22 cellular contexts compared by ENCODE assay signal in genomic region chr4:150367326-150367725, GRCh38.
DNase-seq lines count a peak whose midpoint lies in the region; ATAC-seq and TF ChIP-seq lines count a peak whose summit lies in the region.
"Had no signal": no experiment of that assay in that cellular context is flagged by ENCODE, and none has a peak within 500 bp of the region (broad histone marks: within the 10 kb centered on the region; RNA-seq: fewer than 3 reads in every experiment).

No MANE protein-coding gene starts in this region.

- intact Hi-C loops in heart right ventricle (cut with DNase I), result no loop called here

- 80 to 84% methylated on average over 4 of the region's 4 CpGs for WGBS in heart right ventricle, 2 donors

- no peaks in the 10 kb centered on the region for H3K9me2 ChIP-seq in Karpas-422 (replicated peaks; ENCODE audit: insufficient read depth, low read length)

- DNase-seq in ELF-1 (ENCODE audit: low read depth, low spot score), result peak; percentile 14
- DNase-seq in Karpas-422, result no peak
- peak; percentile 28 for DNase-seq in NT2/D1 (ENCODE audit: low read depth, low spot score)
- peak; percentile 42 for DNase-seq in iPS-NIHi11 (ENCODE audit: low spot score)
- no peak for DNase-seq in heart right ventricle
- DNase-seq in HuH-7 (ENCODE audit: low spot score), result no peak
- DNase-seq in SJCRH30, result no peak
- DNase-seq: activated CD4-positive, alpha-beta T cell treated with anti-CD3 and anti-CD28 coated beads for 1 hour; activated naive CD4-positive, alpha-beta T cell; activated T-cell treated with anti-CD3 and anti-CD28 coated beads, Interleukin-2, amount 50 U/mL, for 4 hours; amniotic stem cell; Caco-2; cortex of kidney; EL; GOT3; islet precursor cell; nucleus accumbens; stimulated activated CD4-positive, alpha-beta T cell treated with anti-CD3 and anti-CD28 coated beads, Interleukin-1b, Interleukin-23, amount 100 ng/mL, for 48 hours; substantia nigra had no signal

- no peak for TF ChIP-seq CTCF in heart right ventricle (IDR thresholded peaks at IDR 0.05)

- peak overlapping the region; percentile 6; the same call in 1 of the 2 replicates for H3K27ac ChIP-seq in Karpas-422 (ENCODE audit: low read length)
- H3K27ac ChIP-seq in heart right ventricle, result no peak overlapping the region
- H3K27ac ChIP-seq in SJCRH30, result no peak overlapping the region
- H3K27ac ChIP-seq: BLaER1 had no signal

- ATAC-seq in heart right ventricle (no peak), GM18870 (IDR thresholded peaks at IDR 0.05; ENCODE audit: unreplicated experiment) (no peak)
- ATAC-seq: activated T-cell treated with anti-CD3 and anti-CD28 coated beads, Interleukin-2, amount 50 U/mL, for 4 hours had no signal

- no peak overlapping the region for H3K9ac ChIP-seq in Karpas-422 (ENCODE audit: low read length)
- no peak overlapping the region for H3K9ac ChIP-seq in NT2/D1 (ENCODE audit: insufficient read length, low read depth)
- H3K9ac ChIP-seq: BLaER1 had no signal

- H3K9me3 ChIP-seq in Karpas-422 (ENCODE audit: low read length) (no peaks in the 10 kb centered on the region), NT2/D1 (ENCODE audit: insufficient read depth, low read length) (no peaks in the 10 kb centered on the region), heart right ventricle (no peaks in the 10 kb centered on the region), SJCRH30 (replicated peaks) (no peaks in the 10 kb centered on the region)
- H3K9me3 ChIP-seq: BLaER1, Caco-2 had no signal

- no peaks in the 10 kb centered on the region for H3K27me3 ChIP-seq in Karpas-422 (ENCODE audit: low read length)
- H3K27me3 ChIP-seq in NT2/D1 (ENCODE audit: insufficient read depth, insufficient read length), result no peaks in the 10 kb centered on the region
- H3K27me3 ChIP-seq in heart right ventricle, result no peaks in the 10 kb centered on the region
- no peaks in the 10 kb centered on the region for H3K27me3 ChIP-seq in SJCRH30
- H3K27me3 ChIP-seq: BLaER1 had no signal

- H3K4me2 ChIP-seq in Karpas-422 (ENCODE audit: low read depth, low read length, poor library complexity, severe bottlenecking), result no peak overlapping the region
- H3K4me2 ChIP-seq: BLaER1 had no signal

- no peaks in the 10 kb centered on the region for H3K79me2 ChIP-seq in Karpas-422 (ENCODE audit: low read length)

- H3K4me1 ChIP-seq in Karpas-422 (ENCODE audit: low read length), result peaks cover 23% of the 10 kb centered on the region
- H3K4me1 ChIP-seq in NT2/D1 (ENCODE audit: insufficient read depth, insufficient read length), result no peaks in the 10 kb centered on the region
- H3K4me1 ChIP-seq in heart right ventricle, result peaks cover 0 to 4% (median 0%) of the 10 kb centered on the region in 9 donors
- H3K4me1 ChIP-seq in SJCRH30, result peaks cover 15% of the 10 kb centered on the region
- H3K4me1 ChIP-seq: BLaER1, Caco-2 had no signal

- no peaks in the 10 kb centered on the region for H4K20me1 ChIP-seq in Karpas-422 (ENCODE audit: insufficient read depth, low read depth, low read length)
- H4K20me1 ChIP-seq: BLaER1 had no signal

- H2AFZ ChIP-seq in Karpas-422 (ENCODE audit: low read length), result no peak overlapping the region

- H3K36me3 ChIP-seq in Karpas-422 (ENCODE audit: insufficient read depth, low read length), result no peaks in the 10 kb centered on the region
- H3K36me3 ChIP-seq in NT2/D1 (ENCODE audit: insufficient read depth, insufficient read length, low read length), result no peaks in the 10 kb centered on the region
- H3K36me3 ChIP-seq in heart right ventricle, result no peaks in the 10 kb centered on the region
- no peaks in the 10 kb centered on the region for H3K36me3 ChIP-seq in SJCRH30
- H3K36me3 ChIP-seq: BLaER1 had no signal

- no peak overlapping the region for H3K4me3 ChIP-seq in Karpas-422 (ENCODE audit: low read length)
- H3K4me3 ChIP-seq in NT2/D1 (ENCODE audit: insufficient read length, low read depth), result no peak overlapping the region
- H3K4me3 ChIP-seq in heart right ventricle, result no peak overlapping the region
- no peak overlapping the region for H3K4me3 ChIP-seq in SJCRH30
- H3K4me3 ChIP-seq: BLaER1, lung had no signal

Comparison
In these comparisons a context has a peak if more than half of its experiments do, and no peak if none do; other contexts are left out.
1. DNase-seq: peak in ELF-1 (single experiment), NT2/D1 (single experiment) and iPS-NIHi11 (single experiment); none in Karpas-422 (single experiment), heart right ventricle (0 of 2), HuH-7 (single experiment) and SJCRH30 (0 of 2).